1 cellular context compared by ENCODE assay signal in the genomic region with DNA sequence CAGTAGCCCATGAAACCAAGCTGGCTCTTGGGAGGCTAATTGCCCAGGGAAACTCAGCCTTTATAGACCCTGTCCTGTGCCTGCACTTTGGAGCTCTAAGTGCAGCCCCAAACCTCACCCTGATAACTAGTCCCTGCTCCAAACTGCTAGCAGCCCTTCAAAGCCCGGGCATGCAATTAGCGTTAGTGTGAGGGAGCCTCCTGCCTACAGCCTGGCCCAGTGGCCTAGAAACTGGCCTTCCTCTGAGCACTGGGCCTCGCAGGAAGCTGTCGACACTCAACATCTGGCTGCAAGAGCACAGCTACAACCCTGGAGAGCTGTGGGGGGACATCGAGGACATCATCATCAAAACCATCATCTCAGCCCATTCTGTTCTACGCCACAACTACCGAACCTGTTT.
TF ChIP-seq lines count a peak whose summit lies in the region.

No MANE protein-coding gene starts in this region.

TF ChIP-seq in H1, 55 proteins besides CTCF, POLR2A, EP300 and RAD21:
- no peak for TF ChIP-seq ATF2 (IDR thresholded peaks at IDR 0.05; ENCODE audit: low read length)
- no peak for TF ChIP-seq SP4 (IDR thresholded peaks at IDR 0.05; ENCODE audit: low read length)
- TF ChIP-seq GABPA (IDR thresholded peaks at IDR 0.05; ENCODE audit: borderline replicate concordance, insufficient read depth, low read length) = no peak
- TF ChIP-seq CBX8 (IDR thresholded peaks at IDR 0.05; ENCODE audit: borderline replicate concordance, low read depth, low read length) = no peak
- no peak for TF ChIP-seq PHF8 (conservative IDR thresholded peaks at IDR 0.05; ENCODE audit: low read depth, low read length)
- TF ChIP-seq RXRA (IDR thresholded peaks at IDR 0.05; ENCODE audit: insufficient read depth, low read depth, low read length) = no peak
- TF ChIP-seq GTF2F1 (IDR thresholded peaks at IDR 0.05; ENCODE audit: borderline replicate concordance, low read depth, low read length) = no peak
- no peak for TF ChIP-seq RNF2 (IDR thresholded peaks at IDR 0.05; ENCODE audit: borderline replicate concordance, low read depth, low read length, missing control alignments, poor library complexity, severe bottlenecking)
- no peak for TF ChIP-seq SAP30 (IDR thresholded peaks at IDR 0.05; ENCODE audit: insufficient read depth, insufficient replicate concordance, low read length)
- TF ChIP-seq, protein P1, sequence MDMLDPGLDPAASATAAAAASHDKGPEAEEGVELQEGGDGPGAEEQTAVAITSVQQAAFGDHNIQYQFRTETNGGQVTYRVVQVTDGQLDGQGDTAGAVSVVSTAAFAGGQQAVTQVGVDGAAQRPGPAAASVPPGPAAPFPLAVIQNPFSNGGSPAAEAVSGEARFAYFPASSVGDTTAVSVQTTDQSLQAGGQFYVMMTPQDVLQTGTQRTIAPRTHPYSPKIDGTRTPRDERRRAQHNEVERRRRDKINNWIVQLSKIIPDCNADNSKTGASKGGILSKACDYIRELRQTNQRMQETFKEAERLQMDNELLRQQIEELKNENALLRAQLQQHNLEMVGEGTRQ (IDR thresholded peaks at IDR 0.05; ENCODE audit: low read length) = no peak
- TF ChIP-seq HDAC6 (IDR thresholded peaks at IDR 0.05; ENCODE audit: low read depth, low read length) = no peak
- TF ChIP-seq POU5F1 (IDR thresholded peaks at IDR 0.05; ENCODE audit: low read depth, low read length) = no peak
- TF ChIP-seq ASH2L (IDR thresholded peaks at IDR 0.05; ENCODE audit: low read length) = no peak
- no peak for TF ChIP-seq SIX5 (IDR thresholded peaks at IDR 0.05; ENCODE audit: low read depth, low read length)
- TF ChIP-seq EGR1 (IDR thresholded peaks at IDR 0.05; ENCODE audit: borderline replicate concordance, low read depth, low read length) = no peak
